ENCODE assay signal across 16 cellular contexts in the genomic region with DNA sequence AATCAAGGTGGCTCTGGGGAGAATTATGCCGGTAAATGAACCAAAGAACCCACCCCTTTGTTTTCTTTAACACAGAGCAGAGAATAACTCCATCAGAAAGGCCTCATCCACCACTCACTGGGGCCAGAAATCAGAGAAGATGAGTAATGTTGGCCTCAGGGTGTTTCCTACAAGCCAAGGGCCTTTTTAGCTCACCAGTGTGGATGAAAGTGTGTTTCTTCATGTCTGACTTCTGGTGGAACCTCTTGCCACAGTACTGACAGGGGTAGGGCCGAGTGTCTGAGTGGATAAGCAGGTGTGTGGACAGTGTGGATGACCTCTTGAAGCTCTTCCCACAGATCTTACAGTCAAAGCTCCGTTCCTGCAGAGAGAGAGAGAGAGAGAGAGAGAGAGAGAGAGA. TPM values are rescaled to one million over a fixed set of nuclear protein-coding genes. Genes with fewer than 3 reads are reported as not detected.
DNase-seq lines count a peak whose midpoint lies in the region; ATAC-seq and TF ChIP-seq lines count a peak whose summit lies in the region.
"Had no signal": no experiment of that assay in that cellular context is flagged by ENCODE, and none has a peak within 500 bp of the region (broad histone marks: within the 10 kb centered on the region; RNA-seq: fewer than 3 reads in every experiment).

No MANE protein-coding gene starts in this region.

- peaks cover 75% of the 10 kb centered on the region for H3K4me1 Mint-ChIP-seq in activated T-helper 2 cell treated with anti-CD3 and anti-CD28 coated beads, Interferon-gamma antibody, Interleukin-2, Interleukin-4, amounts not matched to agents 10 μg/mL and 5 μg/mL and 100 μg/mL, durations not matched to agents 14 hours and 24 hours and 36 hours (ENCODE audit: low read depth)
- H3K4me1 Mint-ChIP-seq in endodermal cell: peaks cover 43% of the 10 kb centered on the region

- peak overlapping the region; percentile 65 for H3K27ac ChIP-seq in neutrophil
- no peak overlapping the region for H3K27ac ChIP-seq in endodermal cell (ENCODE audit: low read depth, low read length)
- H3K27ac ChIP-seq: ascending aorta, esophagus squamous epithelium, hepatocyte had no signal

- peaks cover 97% of the 10 kb centered on the region for H3K36me3 Mint-ChIP-seq in activated T-helper 2 cell treated with anti-CD3 and anti-CD28 coated beads, Interferon-gamma antibody, Interleukin-2, Interleukin-4, amounts not matched to agents 10 μg/mL and 5 μg/mL and 100 μg/mL, durations not matched to agents 14 hours and 24 hours and 36 hours (ENCODE audit: low read depth)
- no peaks in the 10 kb centered on the region for H3K36me3 Mint-ChIP-seq in endodermal cell (ENCODE audit: low read depth)

- H3K4me3 ChIP-seq in neutrophil (ENCODE audit: low read depth in 1 of 2, low read length in 1 of 2) (no peak overlapping the region), endodermal cell (ENCODE audit: low read length) (no peak overlapping the region)
- H3K4me3 ChIP-seq: ascending aorta, esophagus squamous epithelium, hepatocyte had no signal

- H3K27me3 Mint-ChIP-seq in activated T-helper 2 cell treated with anti-CD3 and anti-CD28 coated beads, Interferon-gamma antibody, Interleukin-2, Interleukin-4, amounts not matched to agents 10 μg/mL and 5 μg/mL and 100 μg/mL, durations not matched to agents 14 hours and 24 hours and 36 hours (ENCODE audit: low read depth): no peaks in the 10 kb centered on the region
- peaks cover 84% of the 10 kb centered on the region for H3K27me3 Mint-ChIP-seq in endodermal cell (ENCODE audit: insufficient read depth)

- peak overlapping the region; percentile 84 for H3K4me3 Mint-ChIP-seq in activated T-helper 2 cell treated with anti-CD3 and anti-CD28 coated beads, Interferon-gamma antibody, Interleukin-2, Interleukin-4, amounts not matched to agents 10 μg/mL and 5 μg/mL and 100 μg/mL, durations not matched to agents 14 hours and 24 hours and 36 hours (ENCODE audit: low read depth)
- H3K4me3 Mint-ChIP-seq in endodermal cell: no peak overlapping the region

- peak; percentile 18 for ATAC-seq in activated CD4-positive, CD25-positive, alpha-beta regulatory T cell treated with anti-CD3 and anti-CD28 coated beads, Interleukin-2, amount 50 U/mL, for 24 hours
- ATAC-seq in GM19324 (IDR thresholded peaks at IDR 0.05; ENCODE audit: low FRiP score, unreplicated experiment) (no peak), HG02970 (IDR thresholded peaks at IDR 0.05; ENCODE audit: low FRiP score, unreplicated experiment) (no peak)
- ATAC-seq: left lobe of liver had no signal

- intact Hi-C loops in activated T-helper 2 cell treated with anti-CD3 and anti-CD28 coated beads, Interferon-gamma antibody, Interleukin-2, Interleukin-4, amounts not matched to agents 10 μg/mL and 5 μg/mL and 100 μg/mL, durations not matched to agents 14 hours and 24 hours and 36 hours (cut with micrococcal nuclease): no loop called here

- no peak for TF ChIP-seq CTCF in neutrophil (IDR thresholded peaks at IDR 0.05)
- no peak for TF ChIP-seq CTCF in endodermal cell (conservative IDR thresholded peaks at IDR 0.05)

- H3K36me3 ChIP-seq in neutrophil: no peaks in the 10 kb centered on the region
- H3K36me3 ChIP-seq in endodermal cell (ENCODE audit: control insufficient read depth, insufficient read depth, low read length): no peaks in the 10 kb centered on the region
- H3K36me3 ChIP-seq: ascending aorta, esophagus squamous epithelium had no signal

- no peak for DNase-seq in activated CD4-positive, CD25-positive, alpha-beta regulatory T cell (lab: John Stamatoyannopoulos, UW)
- peak; percentile 12 for DNase-seq in KBM-7
- peak; percentile 9 for DNase-seq in activated T-helper 2 cell treated with anti-CD3 and anti-CD28 coated beads, Interferon-gamma antibody, Interleukin-2, Interleukin-4, amounts not matched to agents 10 μg/mL and 5 μg/mL and 100 μg/mL, durations not matched to agents 14 hours and 24 hours and 36 hours (ENCODE audit: low spot score)
- DNase-seq in endodermal cell: no peak
- DNase-seq: activated CD8-positive, alpha-beta memory T cell treated with anti-CD3 and anti-CD28 coated beads, Interleukin-2, amount 50 U/mL, for 4 hours; esophagus squamous epithelium; GF-D8; MM.1S; Right ventricle myocardium superior had no signal

- H3K27me3 ChIP-seq in neutrophil (no peaks in the 10 kb centered on the region), endodermal cell (ENCODE audit: control insufficient read depth, insufficient read depth, low read length, poor library complexity, severe bottlenecking) (peaks cover 84% of the 10 kb centered on the region)

- H3K9me3 Mint-ChIP-seq in activated T-helper 2 cell treated with anti-CD3 and anti-CD28 coated beads, Interferon-gamma antibody, Interleukin-2, Interleukin-4, amounts not matched to agents 10 μg/mL and 5 μg/mL and 100 μg/mL, durations not matched to agents 14 hours and 24 hours and 36 hours: no peaks in the 10 kb centered on the region
- no peaks in the 10 kb centered on the region for H3K9me3 Mint-ChIP-seq in endodermal cell

- H3K9me3 ChIP-seq in neutrophil (no peaks in the 10 kb centered on the region), endodermal cell (ENCODE audit: control insufficient read depth, low read length) (no peaks in the 10 kb centered on the region)
- H3K9me3 ChIP-seq: ascending aorta, esophagus squamous epithelium had no signal

- H3K27ac Mint-ChIP-seq in activated T-helper 2 cell treated with anti-CD3 and anti-CD28 coated beads, Interferon-gamma antibody, Interleukin-2, Interleukin-4, amounts not matched to agents 10 μg/mL and 5 μg/mL and 100 μg/mL, durations not matched to agents 14 hours and 24 hours and 36 hours: peak overlapping the region; percentile 97
- H3K27ac Mint-ChIP-seq in endodermal cell: no peak overlapping the region

- H3K9ac ChIP-seq in endodermal cell (ENCODE audit: extremely low read depth, low read length, poor library complexity, severe bottlenecking): no peak overlapping the region

- H3K4me1 ChIP-seq in neutrophil (ENCODE audit: control insufficient read depth in 1 of 2, insufficient read depth in 1 of 2, low read depth in 1 of 2, low read length in 1 of 2): peaks cover 44 to 54% of the 10 kb centered on the region in 2 experiments
- peaks cover 16% of the 10 kb centered on the region for H3K4me1 ChIP-seq in endodermal cell (ENCODE audit: control insufficient read depth, insufficient read depth, low read length)

- WGBS in endodermal cell (ENCODE audit: insufficient coverage in 1 of 2, insufficient read length in 1 of 2), 2 experiments: 73 to 100% methylated on average over 1 to 3 of the region's 3 CpGs

- in situ Hi-C loops in KBM-7 (cut with MboI; ENCODE audit: low pct_unique_long_range_greater_than_20kb, low sequenced_read_pairs): no loop called here

RNA-seq across cellular contexts. Expression of a gene that starts 8.3 kb away (rescaled TPM):
- 93.8 and 99.4 TPM in 2 replicates for total RNA-seq in activated T-helper 2 cell treated with anti-CD3 and anti-CD28 coated beads, Interferon-gamma antibody, Interleukin-2, Interleukin-4, amounts not matched to agents 10 μg/mL and 5 μg/mL and 100 μg/mL, durations not matched to agents 14 hours and 24 hours and 36 hours
- under 1 TPM; 0.20 to 0.24 TPM for total RNA-seq in endodermal cell
- polyA plus RNA-seq in endodermal cell (2013, experiment 1 of 2): 0.32 TPM
- polyA plus RNA-seq in endodermal cell (2013, experiment 2 of 2): 0.21 TPM
- total RNA-seq: ascending aorta had no signal
- polyA plus RNA-seq: hepatocyte had no signal

Comparison
In these comparisons a context has a peak if more than half of its experiments do, and no peak if none do; other contexts are left out.
1. ATAC-seq: peak in activated CD4-positive, CD25-positive, alpha-beta regulatory T cell treated with anti-CD3 and anti-CD28 coated beads, Interleukin-2, amount 50 U/mL, for 24 hours (2 of 2); none in GM19324 (single experiment) and HG02970 (single experiment).
2. DNase-seq: peak in KBM-7 (single experiment) and activated T-helper 2 cell treated with anti-CD3 and anti-CD28 coated beads, Interferon-gamma antibody, Interleukin-2, Interleukin-4, amounts not matched to agents 10 μg/mL and 5 μg/mL and 100 μg/mL, durations not matched to agents 14 hours and 24 hours and 36 hours (single experiment); none in activated CD4-positive, CD25-positive, alpha-beta regulatory T cell (0 of 4) and endodermal cell (single experiment).
3. RNA of a gene that starts 8.3 kb away (total RNA-seq): 93.8 to 99.4 TPM in activated T-helper 2 cell treated with anti-CD3 and anti-CD28 coated beads, Interferon-gamma antibody, Interleukin-2, Interleukin-4, amounts not matched to agents 10 μg/mL and 5 μg/mL and 100 μg/mL, durations not matched to agents 14 hours and 24 hours and 36 hours; 0.20 to 0.24 TPM in endodermal cell; every median in the first group is over 10 times any median in the second.